ENCODE assay signal across 20 cellular contexts in the genomic region with DNA sequence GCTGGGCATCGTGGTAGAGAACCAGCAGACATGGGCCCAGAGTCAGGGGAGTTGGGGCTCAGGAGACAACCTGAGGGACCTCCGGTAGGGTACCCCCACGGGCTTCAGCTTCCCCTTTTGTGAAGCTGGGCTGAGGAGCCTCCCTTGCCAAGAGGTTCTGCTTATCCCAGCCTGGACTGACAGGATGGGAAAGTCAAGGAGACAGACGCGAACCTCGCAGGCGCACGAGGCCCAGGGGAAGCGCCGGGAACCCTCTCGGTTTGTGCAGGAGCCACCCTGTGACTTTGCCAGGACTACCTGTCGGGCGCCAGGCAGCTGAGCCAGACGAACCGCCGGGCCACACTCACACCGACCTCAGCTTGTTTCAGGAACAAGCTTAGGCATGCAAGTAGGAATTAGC.
DNase-seq lines count a peak whose midpoint lies in the region; ATAC-seq, FAIRE-seq and TF ChIP-seq lines count a peak whose summit lies in the region.
"Had no signal": no experiment of that assay in that cellular context is flagged by ENCODE, and none has a peak within 500 bp of the region (broad histone marks: within the 10 kb centered on the region; RNA-seq: fewer than 3 reads in every experiment).

No MANE protein-coding gene starts in this region.

- no peak overlapping the region for H3K9ac ChIP-seq in astrocyte (ENCODE audit: low read length)

- H3K27me3 Mint-ChIP-seq in astrocyte (ENCODE audit: low read depth, unreplicated experiment): peaks cover 27% of the 10 kb centered on the region
- peaks cover 3 to 6% of the 10 kb centered on the region in 2 donors for H3K27me3 Mint-ChIP-seq in CD8-positive, alpha-beta memory T cell

- no peaks in the 10 kb centered on the region for H3K36me3 Mint-ChIP-seq in astrocyte (ENCODE audit: low read depth, unreplicated experiment)
- no peaks in the 10 kb centered on the region for H3K36me3 Mint-ChIP-seq in CD8-positive, alpha-beta memory T cell
- H3K36me3 Mint-ChIP-seq: CD4-positive, CD25-positive, alpha-beta regulatory T cell had no signal

- TF ChIP-seq POLR2A in gastrocnemius medialis (IDR thresholded peaks at IDR 0.05): no peak

- POLR2A ChIA-PET in CD8-positive, alpha-beta memory T cell (lab: Charles Lee): no interaction called here

- no peak for ATAC-seq in gastrocnemius medialis
- ATAC-seq: K562 had no signal

- peaks cover 2% of the 10 kb centered on the region for H3K9me3 Mint-ChIP-seq in astrocyte (ENCODE audit: unreplicated experiment)
- no peaks in the 10 kb centered on the region for H3K9me3 Mint-ChIP-seq in CD8-positive, alpha-beta memory T cell
- H3K9me3 Mint-ChIP-seq: CD4-positive, CD25-positive, alpha-beta regulatory T cell had no signal

- no peak overlapping the region for H3K4me3 Mint-ChIP-seq in astrocyte (ENCODE audit: unreplicated experiment)
- H3K4me3 Mint-ChIP-seq in CD8-positive, alpha-beta memory T cell: no peak overlapping the region
- H3K4me3 Mint-ChIP-seq: CD4-positive, CD25-positive, alpha-beta regulatory T cell had no signal

- peak overlapping the region; percentile 75 for H3K27ac Mint-ChIP-seq in astrocyte (ENCODE audit: unreplicated experiment)
- H3K27ac Mint-ChIP-seq in CD8-positive, alpha-beta memory T cell: no peak overlapping the region

- no peaks in the 10 kb centered on the region for H4K20me1 ChIP-seq in astrocyte (ENCODE audit: insufficient read depth, low read length)

- H3K4me2 ChIP-seq in astrocyte (ENCODE audit: low read length): no peak overlapping the region

- DNase-seq in NCI-H345 treated with DMSO at 0.1 percent for 48 hours (lab: John Stamatoyannopoulos, UW; ENCODE audit: unreplicated experiment) (peak; percentile 18), astrocyte (ENCODE audit: low read depth) (no peak), mesenteric fat pad (ENCODE audit: low spot score) (peak; percentile 71), tibial artery (peak; percentile 4 to 43), gastrocnemius medialis (no peak), GM20000 (ENCODE audit: low spot score) (no peak)
- DNase-seq in CD8-positive, alpha-beta memory T cell: no peak
- DNase-seq: CD4-positive, CD25-positive, alpha-beta regulatory T cell; COR-L47; DMS79; MG63; NCI-H1105; NCI-H146; NCI-H2029 treated with DMSO at 0.1 percent for 48 hours; NCI-H446; OCI-M1; Right ventricle myocardium superior had no signal

- no peaks in the 10 kb centered on the region for H3K79me2 ChIP-seq in astrocyte (ENCODE audit: insufficient read depth, low read length)

- no peak for FAIRE-seq in astrocyte (lab: Jason Lieb, UNC)
- FAIRE-seq: GM19239, H54, K562 had no signal

- CTCF ChIA-PET in CD8-positive, alpha-beta memory T cell (lab: Charles Lee): no interaction called here

- in situ Hi-C loops in gastrocnemius medialis (cut with MboI; ENCODE audit: low sequenced_read_pairs in 4 of 4): no loop called here

- no peaks in the 10 kb centered on the region for H3K27me3 ChIP-seq in astrocyte (ENCODE audit: insufficient read depth, low read length)
- H3K27me3 ChIP-seq in tibial artery: peaks cover 0 to 3% of the 10 kb centered on the region in 2 donors
- no peaks in the 10 kb centered on the region for H3K27me3 ChIP-seq in CD8-positive, alpha-beta memory T cell (ENCODE audit: insufficient read depth, low read length, poor library complexity, severe bottlenecking)
- H3K27me3 ChIP-seq in gastrocnemius medialis: no peaks in the 10 kb centered on the region

- H3K4me1 Mint-ChIP-seq in astrocyte (ENCODE audit: low read depth, unreplicated experiment): no peaks in the 10 kb centered on the region
- H3K4me1 Mint-ChIP-seq in CD8-positive, alpha-beta memory T cell: peaks cover 0 to 5% (median 0%) of the 10 kb centered on the region in 3 donors
- H3K4me1 Mint-ChIP-seq: CD4-positive, CD25-positive, alpha-beta regulatory T cell had no signal

- H3K4me3 ChIP-seq in astrocyte (ENCODE audit: insufficient read depth, low read depth, low read length) (no peak overlapping the region), tibial artery (no peak overlapping the region), gastrocnemius medialis (no peak overlapping the region)
- H3K4me3 ChIP-seq in CD8-positive, alpha-beta memory T cell (ENCODE audit: low read length): no peak overlapping the region
- H3K4me3 ChIP-seq: K562, MG63 had no signal

- intact Hi-C loops in tibial artery (cut with DNase I; ENCODE audit: low total_unique reads) (no loop called here), gastrocnemius medialis (cut with DNase I; ENCODE audit: low total_unique reads) (no loop called here)

- no peak for TF ChIP-seq CTCF in astrocyte (IDR thresholded peaks at IDR 0.05; ENCODE audit: insufficient read depth, low read depth, low read length)
- no peak for TF ChIP-seq CTCF in tibial artery (IDR thresholded peaks at IDR 0.05)
- no peak for TF ChIP-seq CTCF in gastrocnemius medialis (IDR thresholded peaks at IDR 0.05 in 4 of 5, conservative IDR thresholded peaks at IDR 0.05 in 1 of 5)
- TF ChIP-seq CTCF in GM20000 (IDR thresholded peaks at IDR 0.05; ENCODE audit: extremely low read depth, missing control alignments): no peak

- H3K4me1 ChIP-seq in astrocyte (ENCODE audit: insufficient read depth, low read length): no peaks in the 10 kb centered on the region
- no peaks in the 10 kb centered on the region for H3K4me1 ChIP-seq in tibial artery
- H3K4me1 ChIP-seq in CD8-positive, alpha-beta memory T cell (ENCODE audit: insufficient read depth, low read length): no peaks in the 10 kb centered on the region
- H3K4me1 ChIP-seq in gastrocnemius medialis: no peaks in the 10 kb centered on the region

- H3K27ac ChIP-seq in astrocyte (ENCODE audit: low read depth, low read length): no peak overlapping the region
- H3K27ac ChIP-seq in tibial artery: no peak overlapping the region
- no peak overlapping the region for H3K27ac ChIP-seq in CD8-positive, alpha-beta memory T cell (ENCODE audit: low read depth, low read length)
- H3K27ac ChIP-seq in gastrocnemius medialis: no peak overlapping the region

- no peak overlapping the region for H2AFZ ChIP-seq in astrocyte (ENCODE audit: low read depth, low read length)

- H3K9me3 ChIP-seq in astrocyte (ENCODE audit: insufficient read depth, low read depth, low read length) (peaks cover 16% of the 10 kb centered on the region), tibial artery (no peaks in the 10 kb centered on the region), gastrocnemius medialis (no peaks in the 10 kb centered on the region)
- no peaks in the 10 kb centered on the region for H3K9me3 ChIP-seq in CD8-positive, alpha-beta memory T cell (ENCODE audit: low read length)
- H3K9me3 ChIP-seq: MG63 had no signal

- H3K36me3 ChIP-seq in astrocyte (ENCODE audit: insufficient read depth, low read length) (no peaks in the 10 kb centered on the region), tibial artery (no peaks in the 10 kb centered on the region), gastrocnemius medialis (no peaks in the 10 kb centered on the region)
- no peaks in the 10 kb centered on the region for H3K36me3 ChIP-seq in CD8-positive, alpha-beta memory T cell (ENCODE audit: insufficient read depth, low read length)
- H3K36me3 ChIP-seq: MG63 had no signal

Comparison
In these comparisons a context has a peak if more than half of its experiments do, and no peak if none do; other contexts are left out.
1. DNase-seq: peak in NCI-H345 treated with DMSO at 0.1 percent for 48 hours (single experiment), mesenteric fat pad (single experiment) and tibial artery (2 of 2); none in astrocyte (single experiment), CD8-positive, alpha-beta memory T cell (0 of 5), gastrocnemius medialis (0 of 2) and GM20000 (single experiment).